In genomic region chr11:119573858-119574257, GRCh38 we compare ENCODE assay signal across 24 cellular contexts.
DNase-seq lines count a peak whose midpoint lies in the region; ATAC-seq and TF ChIP-seq lines count a peak whose summit lies in the region.
"Had no signal": no experiment of that assay in that cellular context is flagged by ENCODE, and none has a peak within 500 bp of the region (broad histone marks: within the 10 kb centered on the region; RNA-seq: fewer than 3 reads in every experiment).

No MANE protein-coding gene starts in this region.

- H3K4me3 ChIP-seq in left lung, result no peak overlapping the region
- H3K4me3 ChIP-seq: gastrocnemius medialis, GM23338, tibial artery had no signal

- peaks cover 0 to 17% of the 10 kb centered on the region in 2 donors for H3K4me1 ChIP-seq in left lung
- H3K4me1 ChIP-seq: tibial artery had no signal

- peak overlapping the region; percentile 39 to 61 for H3K4me3 Mint-ChIP-seq in CD14-positive monocyte
- H3K4me3 Mint-ChIP-seq: activated T-cell treated with anti-CD3 and anti-CD28 coated beads, Interleukin-2, amount 50 U/mL, for 72 hours; GM23338; nephron progenitor cell had no signal

- DNase-seq in CD14-positive monocyte (ENCODE audit: low spot score), result no peak
- DNase-seq in Kasumi-1 (lab: John Stamatoyannopoulos, UW), result peak; percentile 95 to 97
- DNase-seq in SIG-M5 treated with dmso at 0.1 percent for 504 hours (lab: John Stamatoyannopoulos, UW; ENCODE audit: unreplicated experiment), result peak; percentile 88
- DNase-seq in left lung, result no peak
- no peak for DNase-seq in amygdala (lab: John Stamatoyannopoulos, UW)
- DNase-seq: activated naive CD4-positive, alpha-beta T cell treated with anti-CD3 and anti-CD28 coated beads, Interleukin-2, amount 50 U/mL, for 16 hours; activated T-cell treated with anti-CD3 and anti-CD28 coated beads, Interleukin-2, amount 50 U/mL, for 72 hours; DMS79; effector CD8-positive, alpha-beta T cell; gastrocnemius medialis; kidney; midbrain; NCI-H1436; NCI-H82; nephron progenitor cell; SK-N-SH; stimulated activated CD4-positive, alpha-beta T cell treated with anti-CD3 and anti-CD28 coated beads, Interleukin-1b, Interleukin-23, amount 100 ng/mL, for 48 hours; stimulated activated naive CD8-positive, alpha-beta T cell treated with anti-CD3 and anti-CD28 coated beads, Interleukin-15, Interleukin-2, amounts not matched to agents 100 U/mL and 50 U/mL, for 24 hours; T-helper 9 cell; tibial artery had no signal

- intact Hi-C loops in CD14-positive monocyte (cut with micrococcal nuclease), result loop anchor here in 1 of 2 donors (5.0 kb wide), 1 partner anchor 37 kb away; no protein-coding TSS in a partner anchor
- intact Hi-C loops in left lung (cut with DNase I), result no loop called here

- H3K36me3 ChIP-seq in left lung, result no peaks in the 10 kb centered on the region
- H3K36me3 ChIP-seq: gastrocnemius medialis, tibial artery had no signal

- peak overlapping the region in 1 of 2 donors; percentile 15 for H3K27ac ChIP-seq in left lung
- H3K27ac ChIP-seq: gastrocnemius medialis, tibial artery had no signal

- ATAC-seq in left lung (peak; percentile 39), HG03354 (IDR thresholded peaks at IDR 0.05; ENCODE audit: poor library complexity, severe bottlenecking, unreplicated experiment) (no peak), GM21528 (IDR thresholded peaks at IDR 0.05; ENCODE audit: low FRiP score, unreplicated experiment) (no peak), HG03135 (IDR thresholded peaks at IDR 0.05; ENCODE audit: unreplicated experiment) (no peak)
- ATAC-seq: activated T-cell treated with anti-CD3 and anti-CD28 coated beads, Interleukin-2, amount 50 U/mL, for 72 hours; gastrocnemius medialis; stimulated activated naive CD8-positive, alpha-beta T cell treated with anti-CD3 and anti-CD28 coated beads, Interleukin-15, Interleukin-2, amounts not matched to agents 100 U/mL and 50 U/mL, for 24 hours had no signal

- peaks cover 57% of the 10 kb centered on the region for H3K4me1 Mint-ChIP-seq in CD14-positive monocyte
- H3K4me1 Mint-ChIP-seq: GM23338 had no signal

- TF ChIP-seq CTCF in CD14-positive monocyte (IDR thresholded peaks at IDR 0.05) (no peak), left lung (IDR thresholded peaks at IDR 0.05) (no peak)

- no peaks in the 10 kb centered on the region for H3K9me3 ChIP-seq in left lung
- H3K9me3 ChIP-seq: gastrocnemius medialis, SK-N-SH, tibial artery had no signal

- no peaks in the 10 kb centered on the region for H3K27me3 ChIP-seq in left lung
- H3K27me3 ChIP-seq: gastrocnemius medialis had no signal

- H3K9me3 Mint-ChIP-seq in CD14-positive monocyte, result no peaks in the 10 kb centered on the region
- H3K9me3 Mint-ChIP-seq: activated T-cell treated with anti-CD3 and anti-CD28 coated beads, Interleukin-2, amount 50 U/mL, for 72 hours; GM23338; nephron progenitor cell had no signal

- peak overlapping the region; percentile 52 to 83 (median 76) for H3K27ac Mint-ChIP-seq in CD14-positive monocyte
- H3K27ac Mint-ChIP-seq: activated T-cell treated with anti-CD3 and anti-CD28 coated beads, Interleukin-2, amount 50 U/mL, for 72 hours; GM23338; nephron progenitor cell had no signal

- H3K27me3 Mint-ChIP-seq in CD14-positive monocyte (ENCODE audit: low read depth in 3 of 3), result no peaks in the 10 kb centered on the region

- H3K36me3 Mint-ChIP-seq in CD14-positive monocyte, result peaks cover 0 to 3% of the 10 kb centered on the region in 2 donors

Comparison
In these comparisons a context has a peak if more than half of its experiments do, and no peak if none do; other contexts are left out.
1. DNase-seq: peak in Kasumi-1 (2 of 2) and SIG-M5 treated with dmso at 0.1 percent for 504 hours (single experiment); none in CD14-positive monocyte (single experiment), left lung (0 of 2) and amygdala (0 of 56).